In the genomic region with DNA sequence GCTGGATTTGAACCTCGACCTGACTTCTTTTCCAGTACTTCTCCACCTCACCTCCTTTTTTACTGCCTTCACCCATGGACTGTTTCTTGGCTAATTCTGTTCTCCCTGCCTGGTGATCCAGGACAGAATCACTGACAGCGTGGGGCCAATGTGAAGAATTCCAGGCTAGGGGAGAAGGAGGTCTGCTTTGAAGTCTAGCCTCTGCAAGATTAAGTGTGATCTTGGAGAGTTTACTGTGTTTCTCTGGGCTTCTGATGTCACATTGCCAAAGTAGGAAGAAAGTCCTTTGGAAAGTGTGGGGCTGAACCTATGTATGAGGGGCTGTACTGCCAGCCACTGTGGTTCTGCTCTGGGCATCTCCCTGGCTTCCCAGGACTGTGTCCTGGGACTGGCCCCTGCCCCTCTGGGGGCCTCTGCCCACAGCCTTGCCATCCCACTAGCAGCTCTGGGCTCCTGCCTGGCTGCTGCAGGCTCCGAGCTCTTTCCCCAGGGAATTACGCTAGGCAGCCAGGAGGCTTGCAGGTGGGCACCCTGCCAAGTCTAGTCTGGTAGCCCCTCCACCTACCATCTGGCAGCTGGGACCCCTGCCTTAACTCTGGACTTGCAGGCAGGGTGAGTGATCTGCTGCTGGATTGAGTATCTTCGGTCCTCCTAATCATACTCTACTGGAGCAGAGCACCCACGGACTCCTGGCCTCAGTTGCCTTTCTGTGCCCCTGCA, we compare ENCODE assay signal across 12 cellular contexts. TPM values are rescaled to one million over a fixed set of nuclear protein-coding genes. Genes with fewer than 3 reads are reported as not detected.
A peak's percentile ranks its signal among the peaks of the same experiment; 100 is the strongest.
DNase-seq lines count a peak whose midpoint lies in the region; ATAC-seq and TF ChIP-seq lines count a peak whose summit lies in the region.
"Had no signal": no experiment of that assay in that cellular context is flagged by ENCODE, and none has a peak within 500 bp of the region (broad histone marks: within the 10 kb centered on the region; RNA-seq: fewer than 3 reads in every experiment).

No MANE protein-coding gene starts in this region.

- peak overlapping the region in 1 of 2 experiments; percentile 27 for H3K14ac ChIP-seq in mesenchymal stem cell (ENCODE audit: low read length in 2 of 2)

- H3K27ac ChIP-seq in VCaP (peak overlapping the region; percentile 73; the same call in 1 of the 2 replicates), mesenchymal stem cell (ENCODE audit: low read length, poor library complexity, severe bottlenecking) (no peak overlapping the region), suprapubic skin (no peak overlapping the region)

- H4K91ac ChIP-seq in mesenchymal stem cell (ENCODE audit: low read length): no peak overlapping the region

- H3K27me3 ChIP-seq in mesenchymal stem cell (ENCODE audit: control insufficient read depth in 1 of 2, insufficient read depth in 1 of 2, low read length in 2 of 2): no peaks in the 10 kb centered on the region
- H3K27me3 ChIP-seq in HAP-1 (ENCODE audit: low read depth): no peaks in the 10 kb centered on the region
- H3K27me3 ChIP-seq in suprapubic skin: no peaks in the 10 kb centered on the region

- H3K4me1 ChIP-seq in mesenchymal stem cell (ENCODE audit: control insufficient read depth, insufficient read depth, low read depth, low read length) (peaks cover 55% of the 10 kb centered on the region), HAP-1 (peaks cover under 1% of the 10 kb centered on the region), suprapubic skin (peaks cover 89% of the 10 kb centered on the region)

- TF ChIP-seq CTCF in VCaP (conservative IDR thresholded peaks at IDR 0.05) (no peak), omental fat pad (IDR thresholded peaks at IDR 0.05) (no peak), suprapubic skin (IDR thresholded peaks at IDR 0.05) (no peak)

- peak overlapping the region; percentile 43 for H4K8ac ChIP-seq in mesenchymal stem cell (ENCODE audit: low read length)

- H2AK5ac ChIP-seq in mesenchymal stem cell (ENCODE audit: low read length, severe bottlenecking): peak overlapping the region; percentile 69

- H2BK12ac ChIP-seq in mesenchymal stem cell (ENCODE audit: low read length in 2 of 2): no peak overlapping the region

- H3K36me3 ChIP-seq in mesenchymal stem cell (ENCODE audit: control insufficient read depth in 1 of 2, insufficient read depth in 2 of 2, low read depth in 1 of 2, low read length in 2 of 2) (peaks cover 10 to 40% of the 10 kb centered on the region in 2 experiments), HAP-1 (replicated peaks) (peaks cover 2% of the 10 kb centered on the region; the same call in 1 of the 2 replicates), suprapubic skin (peaks cover 13% of the 10 kb centered on the region)

- no peak overlapping the region for H3K4me3 ChIP-seq in mesenchymal stem cell (ENCODE audit: insufficient read depth in 1 of 2, low read depth in 1 of 2, low read length in 2 of 2)
- no peak overlapping the region for H3K4me3 ChIP-seq in HAP-1
- no peak overlapping the region for H3K4me3 ChIP-seq in suprapubic skin

- ATAC-seq in omental fat pad (ENCODE audit: low FRiP score) (no peak), HG03571 (IDR thresholded peaks at IDR 0.05; ENCODE audit: unreplicated experiment) (no peak)
- ATAC-seq: left lobe of liver had no signal

- peak overlapping the region in 1 of 2 experiments; percentile 24 for H3K23ac ChIP-seq in mesenchymal stem cell (ENCODE audit: low read length in 2 of 2)

- H3K9me3 ChIP-seq in mesenchymal stem cell (ENCODE audit: control insufficient read depth, low read length) (no peaks in the 10 kb centered on the region), HAP-1 (no peaks in the 10 kb centered on the region), suprapubic skin (no peaks in the 10 kb centered on the region)

- H2BK5ac ChIP-seq in mesenchymal stem cell (ENCODE audit: low read depth, low read length, poor library complexity, severe bottlenecking): no peak overlapping the region

- H3K4me2 ChIP-seq in mesenchymal stem cell (ENCODE audit: low read length, poor library complexity, severe bottlenecking): no peak overlapping the region

- DNase-seq in D341Med (ENCODE audit: low spot score) (peak; percentile 86), NCI-H1092 treated with DMSO at 0.1 percent for 48 hours (lab: John Stamatoyannopoulos, UW) (peak; percentile 91), mesenchymal stem cell (no peak), HAP-1 (ENCODE audit: low spot score in 2 of 2) (no peak), omental fat pad (ENCODE audit: low spot score) (no peak), suprapubic skin (ENCODE audit: low spot score in 2 of 2) (no peak)
- DNase-seq: activated CD8-positive, alpha-beta memory T cell treated with anti-CD3 and anti-CD28 coated beads for 24 hours; foreskin melanocyte; NCI-H1048 had no signal

- H3K79me1 ChIP-seq in mesenchymal stem cell (replicated peaks; ENCODE audit: low read length, poor library complexity, severe bottlenecking): peaks cover 40% of the 10 kb centered on the region

- H2BK15ac ChIP-seq in mesenchymal stem cell (ENCODE audit: low read depth, poor library complexity, severe bottlenecking): no peak overlapping the region

- peak overlapping the region in 1 of 2 experiments; percentile 41 for H3K4ac ChIP-seq in mesenchymal stem cell (ENCODE audit: low read depth in 1 of 2, low read length in 2 of 2)

- TF ChIP-seq POLR2A in suprapubic skin (IDR thresholded peaks at IDR 0.05): no peak

- in situ Hi-C loops in HAP-1 (cut with MboI; ENCODE audit: low sequenced_read_pairs): no loop called here

- no peak overlapping the region for H2AFZ ChIP-seq in mesenchymal stem cell (ENCODE audit: low read depth, low read length)

- 42% methylated on average over 5 of the region's 6 CpGs for WGBS in mesenchymal stem cell
- WGBS in suprapubic skin: 77% methylated on average over 6 of the region's 6 CpGs

- H3K18ac ChIP-seq in mesenchymal stem cell (ENCODE audit: low read depth in 1 of 2, low read length in 2 of 2): peak overlapping the region in 1 of 2 experiments; percentile 43

- TF ChIP-seq EP300 in suprapubic skin (IDR thresholded peaks at IDR 0.05): no peak

- no peak overlapping the region for H3K9ac ChIP-seq in mesenchymal stem cell (ENCODE audit: low read length)

- no peak overlapping the region for H2BK120ac ChIP-seq in mesenchymal stem cell (ENCODE audit: low read depth, low read length)

RNA-seq across cellular contexts. Expression of a gene that starts 52.2 kb away (rescaled TPM):
- polyA plus RNA-seq in mesenchymal stem cell (2013, experiment 1 of 2): 121 TPM
- polyA plus RNA-seq in mesenchymal stem cell (2013, experiment 2 of 2): 121 TPM
- total RNA-seq in omental fat pad (100 to 1,000 TPM in 1 of 4 donors, 10 to 100 TPM in 3; 59.1 to 124 (median 62.6) TPM), suprapubic skin (10 to 100 TPM; 47.1 to 68.1 (median 50.7) TPM)

RNA-seq across cellular contexts. Expression of a gene that starts 52.5 kb away (rescaled TPM):
- polyA plus RNA-seq in mesenchymal stem cell (2013, experiment 1 of 2): 11.4 TPM
- polyA plus RNA-seq in mesenchymal stem cell (2013, experiment 2 of 2): 11.2 TPM
- total RNA-seq in omental fat pad (10 to 100 TPM; 20.4 to 47.6 (median 28.4) TPM), suprapubic skin (10 to 100 TPM in 2 of 4 donors, 1 to 10 TPM in 2; 8.8 to 39.7 (median 18.1) TPM)

Comparison
In these comparisons a context has a peak if more than half of its experiments do, and no peak if none do; other contexts are left out.
1. DNase-seq: peak in D341Med (single experiment) and NCI-H1092 treated with DMSO at 0.1 percent for 48 hours (single experiment); none in mesenchymal stem cell (single experiment), HAP-1 (0 of 2), omental fat pad (single experiment) and suprapubic skin (0 of 2).